In the genomic region with DNA sequence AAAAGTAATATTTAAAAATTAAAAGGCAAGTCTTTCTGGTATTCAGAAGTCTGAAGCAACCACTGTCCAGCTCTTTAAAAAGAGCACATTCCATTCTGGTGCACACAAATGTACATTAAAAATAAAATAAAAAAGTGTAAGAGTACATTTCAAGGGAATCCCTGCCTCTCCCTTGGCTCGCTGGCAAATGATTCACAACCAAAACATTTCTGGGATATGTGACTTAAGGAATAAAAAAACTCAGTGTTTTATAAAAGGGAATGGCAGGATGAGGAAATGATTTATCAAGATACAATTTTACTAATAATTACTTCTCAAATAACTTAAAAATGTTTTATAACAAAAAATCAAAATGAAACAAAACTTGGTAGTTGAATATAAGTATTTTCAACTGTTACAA, we compare ENCODE assay signal across 14 cellular contexts. TPM values are rescaled to one million over a fixed set of nuclear protein-coding genes. Genes with fewer than 3 reads are reported as not detected.
DNase-seq lines count a peak whose midpoint lies in the region; ATAC-seq, FAIRE-seq and TF ChIP-seq lines count a peak whose summit lies in the region.
"Had no signal": no experiment of that assay in that cellular context is flagged by ENCODE, and none has a peak within 500 bp of the region (broad histone marks: within the 10 kb centered on the region; RNA-seq: fewer than 3 reads in every experiment).

No MANE protein-coding gene starts in this region.

- H3K27ac ChIP-seq in SJSA1 (peak overlapping the region; percentile 77), endothelial cell of umbilical vein (ENCODE audit: insufficient read depth, low read depth, low read length) (peak overlapping the region; percentile 77)

- peak; percentile 89 for DNase-seq in EH (ENCODE audit: low read depth)
- DNase-seq in SJSA1 (ENCODE audit: low read depth in 1 of 2, low spot score in 2 of 2) = peak; percentile 54 to 62
- DNase-seq in endothelial cell of umbilical vein (ENCODE audit: low read depth, low spot score) = peak; percentile 77
- peak; percentile 26 for DNase-seq in myocyte (ENCODE audit: low read depth)
- DNase-seq in NK-92 (lab: John Stamatoyannopoulos, UW; ENCODE audit: unreplicated experiment) = no peak
- DNase-seq in NCI-H2029 treated with DMSO at 0.1 percent for 48 hours (lab: John Stamatoyannopoulos, UW) = no peak
- DNase-seq in glutamatergic neuron = no peak
- DNase-seq: activated CD4-positive, alpha-beta T cell treated with anti-CD3 and anti-CD28 coated beads, Interleukin-2, amount 10 ng/mL, durations not matched to agents 7 days and 5 days; activated T-cell treated with anti-CD3 and anti-CD28 coated beads, Interleukin-2, amount 50 U/mL, for 24 hours; C1 segment of cervical spinal cord; DMS79 treated with DMSO at 0.1 percent for 48 hours; NCI-H2029; NCI-H748 treated with DMSO at 0.1 percent for 48 hours had no signal

- H3K79me2 ChIP-seq in endothelial cell of umbilical vein (ENCODE audit: control insufficient read depth, insufficient read depth, low read length) = no peaks in the 10 kb centered on the region

- peak; percentile 73 for FAIRE-seq in endothelial cell of umbilical vein (lab: Jason Lieb, UNC)

- CTCF ChIA-PET in endothelial cell of umbilical vein (lab: Charles Lee) = interaction anchor here (0.8 to 1.8 kb wide), 10 partner anchors 8 to 62 kb away, joined by 3 to 10 read pairs (median 4); no protein-coding TSS in a partner anchor

- no peaks in the 10 kb centered on the region for H3K9me1 ChIP-seq in endothelial cell of umbilical vein (replicated peaks; ENCODE audit: control insufficient read depth, extremely low read depth, insufficient read depth, low read length)

- dilution Hi-C loops in endothelial cell of umbilical vein (cut with MboI; ENCODE audit: extremely low pct_ligation_motif_present, low sequenced_read_pairs) = no loop called here

- H4K20me1 ChIP-seq in endothelial cell of umbilical vein (replicated peaks; ENCODE audit: control insufficient read depth, extremely low read depth, insufficient read depth, low read length) = no peaks in the 10 kb centered on the region

- H3K4me3 ChIP-seq in SJSA1 = no peak overlapping the region
- H3K4me3 ChIP-seq in endothelial cell of umbilical vein (replicated peaks in 1 of 3; ENCODE audit: insufficient read depth in 1 of 3, low read depth in 1 of 3, low read length in 3 of 3) = no peak overlapping the region

- no peak overlapping the region for H3K27ac Mint-ChIP-seq in glutamatergic neuron (ENCODE audit: unreplicated experiment)
- H3K27ac Mint-ChIP-seq: activated CD4-positive, alpha-beta T cell treated with anti-CD3 and anti-CD28 coated beads, Interleukin-2, amount 10 ng/mL, durations not matched to agents 7 days and 5 days; activated T-cell treated with anti-CD3 and anti-CD28 coated beads, Interleukin-2, amount 50 U/mL, for 24 hours had no signal

- H3K9ac ChIP-seq in endothelial cell of umbilical vein (replicated peaks; ENCODE audit: extremely low read depth, insufficient read depth, low read length) = peak overlapping the region; percentile 71

- H3K4me1 Mint-ChIP-seq in glutamatergic neuron (ENCODE audit: low read depth, unreplicated experiment) = no peaks in the 10 kb centered on the region

- peaks cover 43% of the 10 kb centered on the region for H3K4me1 ChIP-seq in SJSA1 (replicated peaks)
- peaks cover 40% of the 10 kb centered on the region for H3K4me1 ChIP-seq in endothelial cell of umbilical vein (ENCODE audit: control insufficient read depth, extremely low read depth, insufficient read depth, low read length)

- peak overlapping the region; percentile 88 for H3K4me2 ChIP-seq in endothelial cell of umbilical vein (ENCODE audit: insufficient read depth, low read length)

- TF ChIP-seq CTCF in endothelial cell of umbilical vein (IDR thresholded peaks at IDR 0.05; ENCODE audit: extremely low read depth in 1 of 2, insufficient read depth in 1 of 2, low read depth in 1 of 2, low read length in 2 of 2) = no peak
- TF ChIP-seq CTCF in glutamatergic neuron (IDR thresholded peaks at IDR 0.05; ENCODE audit: partially characterized antibody, unreplicated experiment) = no peak

- peaks cover 3% of the 10 kb centered on the region for H3K27me3 Mint-ChIP-seq in glutamatergic neuron (ENCODE audit: unreplicated experiment)
- H3K27me3 Mint-ChIP-seq: activated CD4-positive, alpha-beta T cell treated with anti-CD3 and anti-CD28 coated beads, Interleukin-2, amount 10 ng/mL, durations not matched to agents 7 days and 5 days; activated T-cell treated with anti-CD3 and anti-CD28 coated beads, Interleukin-2, amount 50 U/mL, for 24 hours had no signal

- peaks cover 7% of the 10 kb centered on the region; the same call in 1 of the 2 replicates for H3K36me3 ChIP-seq in SJSA1
- H3K36me3 ChIP-seq in endothelial cell of umbilical vein (ENCODE audit: control insufficient read depth in 2 of 2, extremely low read depth in 1 of 2, insufficient read depth in 2 of 2, low read length in 2 of 2) = no peaks in the 10 kb centered on the region

- no peaks in the 10 kb centered on the region for H3K9me3 Mint-ChIP-seq in glutamatergic neuron (ENCODE audit: unreplicated experiment)
- H3K9me3 Mint-ChIP-seq: activated CD4-positive, alpha-beta T cell treated with anti-CD3 and anti-CD28 coated beads, Interleukin-2, amount 10 ng/mL, durations not matched to agents 7 days and 5 days; activated T-cell treated with anti-CD3 and anti-CD28 coated beads, Interleukin-2, amount 50 U/mL, for 24 hours had no signal

- intact Hi-C loops in endothelial cell of umbilical vein (cut with micrococcal nuclease) = loop anchor here (1.0 kb wide), 1 partner anchor 13 kb away; no protein-coding TSS in a partner anchor

- no TSS peak for BruUV-seq in endothelial cell of umbilical vein (replicated peaks; lab: Mats Ljungman, UMichigan)

- no peak for TF ChIP-seq POLR2A in endothelial cell of umbilical vein (IDR thresholded peaks at IDR 0.05; ENCODE audit: low read depth, low read length)

- H3K4me3 Mint-ChIP-seq in glutamatergic neuron (ENCODE audit: unreplicated experiment) = no peak overlapping the region
- H3K4me3 Mint-ChIP-seq: activated CD4-positive, alpha-beta T cell treated with anti-CD3 and anti-CD28 coated beads, Interleukin-2, amount 10 ng/mL, durations not matched to agents 7 days and 5 days; activated T-cell treated with anti-CD3 and anti-CD28 coated beads, Interleukin-2, amount 50 U/mL, for 24 hours had no signal

- POLR2A ChIA-PET in endothelial cell of umbilical vein (lab: Charles Lee) = interaction anchor here (0.7 to 1.2 kb wide), 4 partner anchors 10 to 55 kb away, joined by 3 to 5 read pairs (median 3); no protein-coding TSS in a partner anchor

- ATAC-seq in HG02973 (IDR thresholded peaks at IDR 0.05; ENCODE audit: unreplicated experiment) = no peak

- H3K36me3 Mint-ChIP-seq in glutamatergic neuron (ENCODE audit: unreplicated experiment) = no peaks in the 10 kb centered on the region

- no peaks in the 10 kb centered on the region for H3K27me3 ChIP-seq in SJSA1 (replicated peaks)
- H3K27me3 ChIP-seq in endothelial cell of umbilical vein (ENCODE audit: control insufficient read depth in 2 of 2, insufficient read depth in 2 of 2, low read length in 2 of 2) = no peaks in the 10 kb centered on the region

- H2AFZ ChIP-seq in endothelial cell of umbilical vein (ENCODE audit: low read depth, low read length) = no peak overlapping the region

- H3K9me3 ChIP-seq in SJSA1 (replicated peaks) = no peaks in the 10 kb centered on the region
- no peaks in the 10 kb centered on the region for H3K9me3 ChIP-seq in endothelial cell of umbilical vein (replicated peaks; ENCODE audit: control insufficient read depth, insufficient read depth, low read length)

TF ChIP-seq in endothelial cell of umbilical vein, 7 proteins besides CTCF, POLR2A, EP300 and RAD21:
- TF ChIP-seq GATA2 (IDR thresholded peaks at IDR 0.05; ENCODE audit: insufficient read depth, insufficient read length, low read depth, low read length) = peak; percentile 32
- TF ChIP-seq, protein P1, sequence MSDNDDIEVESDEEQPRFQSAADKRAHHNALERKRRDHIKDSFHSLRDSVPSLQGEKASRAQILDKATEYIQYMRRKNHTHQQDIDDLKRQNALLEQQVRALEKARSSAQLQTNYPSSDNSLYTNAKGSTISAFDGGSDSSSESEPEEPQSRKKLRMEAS (IDR thresholded peaks at IDR 0.05; ENCODE audit: insufficient read depth, insufficient read length) = no peak
- TF ChIP-seq POLR2AphosphoS5 (IDR thresholded peaks at IDR 0.05; ENCODE audit: insufficient read depth, low read depth, low read length) = peak; percentile 24
- no peak for TF ChIP-seq MYC (IDR thresholded peaks at IDR 0.05; ENCODE audit: low read depth, low read length)
- no peak for TF ChIP-seq EZH2 (IDR thresholded peaks at IDR 0.05; ENCODE audit: borderline replicate concordance, low read depth, low read length, severe bottlenecking)
- TF ChIP-seq JUN (IDR thresholded peaks at IDR 0.05; ENCODE audit: borderline replicate concordance, insufficient read depth, insufficient read length, low read depth) = peak; percentile 66
- TF ChIP-seq FOS (IDR thresholded peaks at IDR 0.05; ENCODE audit: borderline replicate concordance, insufficient read depth, low read length) = peak; percentile 78

RNA-seq across cellular contexts. Expression of a gene that starts 23.8 kb away (rescaled TPM):
- 3,394 and 3,434 TPM in 2 replicates for total RNA-seq in SJSA1 (2014; rRNA removed; shearing (Covaris generic))
- total RNA-seq in endothelial cell of umbilical vein = 2,636 and 2,725 TPM in 2 replicates
- polyA plus RNA-seq in endothelial cell of umbilical vein = 2,745 and 3,299 TPM in 2 replicates
- polyA plus RNA-seq in endothelial cell of umbilical vein (2011; cell fraction: cytosol; rRNA removed) = 4,765 and 4,884 TPM in 2 replicates
- 2,911 and 3,170 TPM in 2 replicates for polyA plus RNA-seq in endothelial cell of umbilical vein (2011; cell fraction: nucleus; rRNA removed)
- polyA plus RNA-seq in endothelial cell of umbilical vein (2012) = 3,482 and 4,382 TPM in 2 replicates
- 3,299 and 3,540 TPM in 2 replicates for polyA minus RNA-seq in endothelial cell of umbilical vein
- polyA minus RNA-seq in endothelial cell of umbilical vein (2011; cell fraction: cytosol; rRNA and poly(A)+ RNA removed) = 533 TPM
- polyA minus RNA-seq in endothelial cell of umbilical vein (2011; cell fraction: nucleus; rRNA and poly(A)+ RNA removed) = 990 and 1,101 TPM in 2 replicates
- 1,048 and 1,291 TPM in 2 replicates for total RNA-seq in myocyte
- polyA plus RNA-seq in myocyte (2012) = 2,760 TPM
- total RNA-seq in glutamatergic neuron (ENCODE audit: unreplicated experiment) = 925 TPM

RNA-seq across cellular contexts. Expression of a gene that starts 57.4 kb away (rescaled TPM):
- total RNA-seq in SJSA1 (2014; rRNA removed; shearing (Covaris generic)) = 25.1 and 28.5 TPM in 2 replicates
- total RNA-seq in endothelial cell of umbilical vein = 50.9 and 57.0 TPM in 2 replicates
- polyA plus RNA-seq in endothelial cell of umbilical vein = 21.8 and 22.1 TPM in 2 replicates
- polyA plus RNA-seq in endothelial cell of umbilical vein (2011; cell fraction: cytosol; rRNA removed) = 20.2 and 21.9 TPM in 2 replicates
- polyA plus RNA-seq in endothelial cell of umbilical vein (2011; cell fraction: nucleus; rRNA removed) = 43.4 and 43.7 TPM in 2 replicates
- polyA plus RNA-seq in endothelial cell of umbilical vein (2012) = 24.5 and 43.3 TPM in 2 replicates
- polyA minus RNA-seq in endothelial cell of umbilical vein = 36.5 and 40.6 TPM in 2 replicates
- 32.6 TPM for polyA minus RNA-seq in endothelial cell of umbilical vein (2011; cell fraction: cytosol; rRNA and poly(A)+ RNA removed)
- 58.6 and 71.2 TPM in 2 replicates for polyA minus RNA-seq in endothelial cell of umbilical vein (2011; cell fraction: nucleus; rRNA and poly(A)+ RNA removed)
- 12.6 and 13.9 TPM in 2 replicates for total RNA-seq in myocyte
- 8.8 TPM for polyA plus RNA-seq in myocyte (2012)
- total RNA-seq in glutamatergic neuron (ENCODE audit: unreplicated experiment) = 53.9 TPM

Comparison
In these comparisons a context has a peak if more than half of its experiments do, and no peak if none do; other contexts are left out.
1. DNase-seq: peak in EH (single experiment), SJSA1 (2 of 2), endothelial cell of umbilical vein (single experiment) and myocyte (single experiment); none in NK-92 (single experiment), NCI-H2029 treated with DMSO at 0.1 percent for 48 hours (single experiment) and glutamatergic neuron (single experiment).